ENCODE assay signal across 10 cellular contexts in genomic region chr1:156120318-156120717, GRCh38. TPM values are rescaled to one million over a fixed set of nuclear protein-coding genes. Genes with fewer than 3 reads are reported as not detected.
DNase-seq lines count a peak whose midpoint lies in the region; ATAC-seq and TF ChIP-seq lines count a peak whose summit lies in the region.
"Had no signal": no experiment of that assay in that cellular context is flagged by ENCODE, and none has a peak within 500 bp of the region (broad histone marks: within the 10 kb centered on the region; RNA-seq: fewer than 3 reads in every experiment).

No MANE protein-coding gene starts in this region.

- H3K27ac Mint-ChIP-seq in CD4-positive, CD25-positive, alpha-beta regulatory T cell, result peak overlapping the region in 2 of 3 donors; percentile 73 to 87

- no peaks in the 10 kb centered on the region for H3K9me3 ChIP-seq in CD4-positive, CD25-positive, alpha-beta regulatory T cell (ENCODE audit: control insufficient read depth in 2 of 2, low read length in 2 of 2)
- H3K9me3 ChIP-seq in RWPE2 (ENCODE audit: severe bottlenecking) (no peaks in the 10 kb centered on the region), esophagus muscularis mucosa (no peaks in the 10 kb centered on the region)

- H3K4me1 Mint-ChIP-seq in CD4-positive, CD25-positive, alpha-beta regulatory T cell, result peaks cover 0 to 69% (median 38%) of the 10 kb centered on the region in 4 donors

- intact Hi-C loops in esophagus muscularis mucosa (cut with DNase I), result no loop called here

- H3K27me3 ChIP-seq in CD4-positive, CD25-positive, alpha-beta regulatory T cell (ENCODE audit: control insufficient read depth, insufficient read depth, low read length), result no peaks in the 10 kb centered on the region
- no peaks in the 10 kb centered on the region for H3K27me3 ChIP-seq in RWPE2 (ENCODE audit: insufficient read depth, poor library complexity, severe bottlenecking)
- no peaks in the 10 kb centered on the region for H3K27me3 ChIP-seq in esophagus muscularis mucosa

- H3K27me3 Mint-ChIP-seq in CD4-positive, CD25-positive, alpha-beta regulatory T cell, result peaks cover 5% of the 10 kb centered on the region

- H3K27ac ChIP-seq in CD4-positive, CD25-positive, alpha-beta regulatory T cell (ENCODE audit: insufficient read depth, low read length, poor library complexity, severe bottlenecking), result peak overlapping the region; percentile 25
- peak overlapping the region; percentile 99 for H3K27ac ChIP-seq in RWPE2 (ENCODE audit: poor library complexity, severe bottlenecking)
- peak overlapping the region; percentile 92 to 100 (median 96) for H3K27ac ChIP-seq in esophagus muscularis mucosa (replicated peaks in 1 of 4)

- WGBS in esophagus muscularis mucosa, result 78% methylated on average over 2 of the region's 3 CpGs

- no peak for TF ChIP-seq POLR2A in esophagus muscularis mucosa (IDR thresholded peaks at IDR 0.05; ENCODE audit: low read depth)

- no peak for TF ChIP-seq CTCF in RWPE2 (IDR thresholded peaks at IDR 0.05; ENCODE audit: poor library complexity, severe bottlenecking)
- TF ChIP-seq CTCF in esophagus muscularis mucosa (IDR thresholded peaks at IDR 0.05), result no peak

- TF ChIP-seq EP300 in esophagus muscularis mucosa (IDR thresholded peaks at IDR 0.05), result no peak

- H3K36me3 Mint-ChIP-seq in CD4-positive, CD25-positive, alpha-beta regulatory T cell, result no peaks in the 10 kb centered on the region

- peaks cover 75% of the 10 kb centered on the region for H3K4me1 ChIP-seq in CD4-positive, CD25-positive, alpha-beta regulatory T cell (ENCODE audit: control insufficient read depth, insufficient read depth, low read length, poor library complexity, severe bottlenecking)
- peaks cover 61% of the 10 kb centered on the region for H3K4me1 ChIP-seq in RWPE2 (ENCODE audit: insufficient read depth, poor library complexity, severe bottlenecking)
- peaks cover 75 to 91% (median 90%) of the 10 kb centered on the region in 4 donors for H3K4me1 ChIP-seq in esophagus muscularis mucosa

- peak overlapping the region; percentile 55 to 100 (median 72) for H3K4me3 Mint-ChIP-seq in CD4-positive, CD25-positive, alpha-beta regulatory T cell

- H3K9me3 Mint-ChIP-seq in CD4-positive, CD25-positive, alpha-beta regulatory T cell, result peaks cover 0 to 4% (median 0%) of the 10 kb centered on the region in 7 donors

- no peak for ATAC-seq in CD4-positive, CD25-positive, alpha-beta regulatory T cell (ENCODE audit: low read depth in 2 of 2)
- ATAC-seq in RWPE2 (ENCODE audit: low read depth), result no peak

- H3K36me3 ChIP-seq in CD4-positive, CD25-positive, alpha-beta regulatory T cell (ENCODE audit: control insufficient read depth, insufficient read depth, low read length), result peaks cover 3% of the 10 kb centered on the region
- H3K36me3 ChIP-seq in RWPE2 (ENCODE audit: low read depth) (peaks cover 75% of the 10 kb centered on the region), esophagus muscularis mucosa (peaks cover 0 to 19% (median 0%) of the 10 kb centered on the region in 4 donors)

- peak overlapping the region; percentile 58 for H3K4me3 ChIP-seq in CD4-positive, CD25-positive, alpha-beta regulatory T cell (ENCODE audit: low read depth, low read length)
- H3K4me3 ChIP-seq in RWPE2 (ENCODE audit: severe bottlenecking) (no peak overlapping the region), esophagus muscularis mucosa (peak overlapping the region; percentile 69 to 97 (median 93)), skeletal muscle cell (ENCODE audit: low read depth, low read length) (peak overlapping the region; percentile 29)

- DNase-seq in CD4-positive, CD25-positive, alpha-beta regulatory T cell, result no peak
- DNase-seq in RWPE2 (ENCODE audit: low spot score) (no peak), esophagus muscularis mucosa (ENCODE audit: extremely low spot score) (no peak), skeletal muscle cell (ENCODE audit: low read depth) (no peak), germinal center (ENCODE audit: low spot score) (no peak), NCI-H526 treated with DMSO at 0.1 percent for 48 hours (lab: John Stamatoyannopoulos, UW) (no peak), occipital lobe (lab: John Stamatoyannopoulos, UW) (no peak), GM19238 (ENCODE audit: insufficient read length, low spot score) (no peak)
- DNase-seq: NCI-H1417 treated with DMSO at 0.1 percent for 48 hours had no signal

RNA-seq across cellular contexts. Expression of gene LMNA, which starts 5.8 kb away (rescaled TPM):
- total RNA-seq in CD4-positive, CD25-positive, alpha-beta regulatory T cell, result 1,807 TPM
- polyA plus RNA-seq in CD4-positive, CD25-positive, alpha-beta regulatory T cell, result 100 to 1,000 TPM in 1 of 4 donors, 10 to 100 TPM in 3; 54.1 to 113 (median 83.1) TPM
- 100 to 1,000 TPM; 311 to 589 (median 380) TPM for total RNA-seq in esophagus muscularis mucosa
- total RNA-seq in occipital lobe, result 18.1 TPM

RNA-seq across cellular contexts. Expression of gene SEMA4A, which starts 33.1 kb away (rescaled TPM):
- total RNA-seq in CD4-positive, CD25-positive, alpha-beta regulatory T cell, result 41.2 TPM
- 1 to 10 TPM in 2 of 4 donors, under 1 TPM in 2; 0.89 to 2.2 (median 1.4) TPM for polyA plus RNA-seq in CD4-positive, CD25-positive, alpha-beta regulatory T cell
- total RNA-seq in esophagus muscularis mucosa (1 to 10 TPM; 1.7 to 4.1 (median 2.6) TPM), occipital lobe (13.6 TPM)

RNA-seq across cellular contexts. Expression of gene MEX3A, which starts 38.1 kb away (rescaled TPM):
- not detected for total RNA-seq in CD4-positive, CD25-positive, alpha-beta regulatory T cell
- not detected for polyA plus RNA-seq in CD4-positive, CD25-positive, alpha-beta regulatory T cell
- total RNA-seq in esophagus muscularis mucosa (1 to 10 TPM in 1 of 4 donors, under 1 TPM in 3; under 0.01 to 1.6 (median 0.66) TPM), occipital lobe (42.4 TPM)

RNA-seq across cellular contexts. Expression of gene RAB25, which starts 59.4 kb away (rescaled TPM):
- total RNA-seq in CD4-positive, CD25-positive, alpha-beta regulatory T cell, result 1.5 TPM
- 1 to 10 TPM in 2 of 4 donors, under 1 TPM in 2; 0.83 to 1.7 (median 0.93) TPM for polyA plus RNA-seq in CD4-positive, CD25-positive, alpha-beta regulatory T cell
- total RNA-seq in esophagus muscularis mucosa (not detected), occipital lobe (not detected)
- total RNA-seq: Daoy had no signal

Comparison
In these comparisons a context has a peak if more than half of its experiments do, and no peak if none do; other contexts are left out.
1. H3K27ac ChIP-seq: peak in every context shown above with its lines; median percentile 99 in RWPE2; 96 in esophagus muscularis mucosa; 25 in CD4-positive, CD25-positive, alpha-beta regulatory T cell.
2. RNA of gene LMNA, which starts 5.8 kb away (total RNA-seq): 1,807 TPM in CD4-positive, CD25-positive, alpha-beta regulatory T cell (single experiment) and 311 to 589 TPM in esophagus muscularis mucosa; 18.1 TPM in occipital lobe (single experiment); every median in the first group is over 10 times any median in the second.
3. RNA of gene MEX3A, which starts 38.1 kb away (total RNA-seq): 42.4 TPM in occipital lobe (single experiment); under 0.01 to 1.6 TPM in esophagus muscularis mucosa and not detected in CD4-positive, CD25-positive, alpha-beta regulatory T cell (single experiment); every median in the first group is over 10 times any median in the second.